Comparison of ENCODE assay signal across 1 cellular context in genomic region chr6:46734867-46735719, GRCh38.
TF ChIP-seq lines count a peak whose summit lies in the region.

Gene PLA2G7 (minus strand): TSS chr6:46735375. CDS start chr6:46722891, 12,484 bp downstream.

TF ChIP-seq in IMR-90, 13 proteins besides CTCF, POLR2A, EP300 and RAD21 (continued from another document):
- TF ChIP-seq USF2 (IDR thresholded peaks at IDR 0.05; ENCODE audit: low read depth, low read length) (no peak), CEBPB (IDR thresholded peaks at IDR 0.05; ENCODE audit: low read depth, low read length) (no peak), SMC3 (IDR thresholded peaks at IDR 0.05; ENCODE audit: low read depth, low read length) (no peak)
